In the genomic region with DNA sequence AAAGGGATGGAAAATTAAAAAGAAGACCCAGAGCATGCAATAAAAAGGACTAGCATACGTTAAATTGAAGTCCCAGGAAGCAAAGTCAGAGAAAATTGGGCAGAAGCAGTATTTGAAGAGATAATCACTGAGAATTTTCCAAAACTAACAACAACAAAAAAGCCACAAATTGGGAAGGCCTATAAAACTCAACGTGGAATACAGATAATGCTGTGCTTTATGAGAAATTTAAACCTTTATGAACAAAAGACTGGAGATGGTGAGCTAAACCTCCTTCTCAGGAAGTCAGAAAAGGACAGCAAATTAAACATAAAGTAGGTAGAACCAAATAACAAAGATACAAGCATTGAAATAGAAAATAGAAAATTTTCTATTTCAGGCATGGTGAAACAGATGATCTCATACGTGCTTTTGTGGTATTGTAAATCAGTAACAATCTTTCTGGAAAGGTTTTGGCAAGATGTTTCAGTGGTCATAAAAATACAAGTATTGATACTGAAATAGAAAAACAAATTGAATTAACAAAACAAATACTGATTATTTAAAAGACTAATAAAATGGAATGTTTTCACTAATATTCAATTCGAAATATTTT, we compare ENCODE assay signal across 16 cellular contexts. TPM values are rescaled to one million over a fixed set of nuclear protein-coding genes. Genes with fewer than 3 reads are reported as not detected.
DNase-seq lines count a peak whose midpoint lies in the region; ATAC-seq, FAIRE-seq and TF ChIP-seq lines count a peak whose summit lies in the region.
"Had no signal": no experiment of that assay in that cellular context is flagged by ENCODE, and none has a peak within 500 bp of the region (broad histone marks: within the 10 kb centered on the region; RNA-seq: fewer than 3 reads in every experiment).

No MANE protein-coding gene starts in this region.

- H3K27ac Mint-ChIP-seq in activated T-cell treated with anti-CD3 and anti-CD28 coated beads, Interleukin-2, amount 50 U/mL, for 24 hours = no peak overlapping the region

- peaks cover 16% of the 10 kb centered on the region for H3K4me1 Mint-ChIP-seq in activated T-cell treated with anti-CD3 and anti-CD28 coated beads, Interleukin-2, amount 50 U/mL, for 24 hours (ENCODE audit: low read depth)

- no peak for TF ChIP-seq POLR2A in sigmoid colon (IDR thresholded peaks at IDR 0.05)

- no peaks in the 10 kb centered on the region for H3K4me1 ChIP-seq in pancreas
- peaks cover 0 to 27% (median 13%) of the 10 kb centered on the region in 4 donors for H3K4me1 ChIP-seq in sigmoid colon
- H3K4me1 ChIP-seq: esophagus squamous epithelium had no signal

- no peaks in the 10 kb centered on the region for H3K9me3 Mint-ChIP-seq in activated T-cell treated with anti-CD3 and anti-CD28 coated beads, Interleukin-2, amount 50 U/mL, for 24 hours

- peaks cover 63% of the 10 kb centered on the region for H3K36me3 Mint-ChIP-seq in activated T-cell treated with anti-CD3 and anti-CD28 coated beads, Interleukin-2, amount 50 U/mL, for 24 hours (ENCODE audit: low read depth)

- WGBS in pancreas, 2 donors = 84 to 87% methylated on average over 4 of the region's 4 CpGs
- 73 to 84% methylated on average over 4 of the region's 4 CpGs for WGBS in sigmoid colon, 2 donors

- H3K27me3 Mint-ChIP-seq in activated T-cell treated with anti-CD3 and anti-CD28 coated beads, Interleukin-2, amount 50 U/mL, for 24 hours = no peaks in the 10 kb centered on the region

- H3K27ac ChIP-seq in pancreas (no peak overlapping the region), sigmoid colon (peak overlapping the region in 2 of 4 donors; percentile 47 to 64)
- H3K27ac ChIP-seq: brain microvascular endothelial cell, esophagus squamous epithelium had no signal

- TF ChIP-seq CTCF in pancreas (IDR thresholded peaks at IDR 0.05) (no peak), sigmoid colon (IDR thresholded peaks at IDR 0.05) (no peak)

- H3K4me3 ChIP-seq in pancreas (no peak overlapping the region), sigmoid colon (no peak overlapping the region)
- H3K4me3 ChIP-seq: esophagus squamous epithelium, transverse colon had no signal

- H3K27me3 ChIP-seq in pancreas (no peaks in the 10 kb centered on the region), sigmoid colon (no peaks in the 10 kb centered on the region)
- H3K27me3 ChIP-seq: brain microvascular endothelial cell, esophagus squamous epithelium, transverse colon had no signal

- peak; percentile 64 for FAIRE-seq in pancreas (lab: Jason Lieb, UNC)
- FAIRE-seq: GM12892 had no signal

- intact Hi-C loops in pancreas (cut with DNase I) = no loop called here
- intact Hi-C loops in sigmoid colon (cut with DNase I) = loop anchor here (5.0 kb wide), 1 partner anchor 50 kb away; no protein-coding TSS in a partner anchor

- H3K9me3 ChIP-seq in pancreas (no peaks in the 10 kb centered on the region), sigmoid colon (no peaks in the 10 kb centered on the region)
- H3K9me3 ChIP-seq: esophagus squamous epithelium, transverse colon had no signal

- H3K36me3 ChIP-seq in pancreas = peaks cover 0 to 25% (median 7%) of the 10 kb centered on the region in 3 donors
- peaks cover 7 to 56% (median 12%) of the 10 kb centered on the region in 4 donors for H3K36me3 ChIP-seq in sigmoid colon

- no peak overlapping the region for H3K4me3 Mint-ChIP-seq in activated T-cell treated with anti-CD3 and anti-CD28 coated beads, Interleukin-2, amount 50 U/mL, for 24 hours

- ATAC-seq in GM18868 (IDR thresholded peaks at IDR 0.05; ENCODE audit: unreplicated experiment) (peak; percentile 46), GM21576 (IDR thresholded peaks at IDR 0.05; ENCODE audit: unreplicated experiment) (peak; percentile 69), HG03280 (IDR thresholded peaks at IDR 0.05; ENCODE audit: unreplicated experiment) (peak; percentile 52), pancreas (no peak)

- DNase-seq in pancreas (no peak), NCI-H748 (lab: John Stamatoyannopoulos, UW; ENCODE audit: unreplicated experiment) (no peak), sigmoid colon (no peak)
- DNase-seq in stimulated activated naive CD4-positive, alpha-beta T cell (lab: John Stamatoyannopoulos, UW) = no peak
- no peak for DNase-seq in activated T-cell treated with anti-CD3 and anti-CD28 coated beads, Interleukin-2, amount 50 U/mL, for 24 hours
- DNase-seq: activated CD8-positive, alpha-beta memory T cell treated with anti-CD3 and anti-CD28 coated beads, Interleukin-2, amount 50 U/mL, for 4 hours; brain microvascular endothelial cell; esophagus squamous epithelium; NCI-H1417 treated with DMSO at 0.1 percent for 48 hours; OCI-M1; T1000; transverse colon had no signal

- no peak for TF ChIP-seq EP300 in sigmoid colon (IDR thresholded peaks at IDR 0.05)

RNA-seq across cellular contexts. Expression of gene LYSMD4, which starts 55.6 kb away (rescaled TPM):
- total RNA-seq in pancreas (1 to 10 TPM; 3.4 to 5.9 (median 4.6) TPM), sigmoid colon (10 to 100 TPM in 1 of 4 donors, 1 to 10 TPM in 3; 7.1 to 15.3 (median 8.8) TPM)
- polyA plus RNA-seq in pancreas (10 to 100 TPM in 1 of 2 donors, 1 to 10 TPM in 1; 7.5 to 12.3 TPM), sigmoid colon (1 to 10 TPM; 5.1 to 6.1 (median 6.0) TPM)

Comparison
In these comparisons a context has a peak if more than half of its experiments do, and no peak if none do; other contexts are left out.
1. ATAC-seq: peak in GM18868 (single experiment), GM21576 (single experiment) and HG03280 (single experiment); none in pancreas (0 of 4).